ENCODE assay signal across 1 cellular context in genomic region chr11:57543601-57544000, GRCh38.
TF ChIP-seq lines count a peak whose summit lies in the region.

No MANE protein-coding gene starts in this region.

TF ChIP-seq in A549, 52 proteins besides CTCF, POLR2A, EP300 and RAD21:
- TF ChIP-seq CBX8 (IDR thresholded peaks at IDR 0.05) = no peak
- TF ChIP-seq EHMT2 (IDR thresholded peaks at IDR 0.05; ENCODE audit: low read depth) = no peak
- TF ChIP-seq RNF2 (IDR thresholded peaks at IDR 0.05; ENCODE audit: borderline replicate concordance, low read depth) = no peak
- no peak for TF ChIP-seq RCOR1 (IDR thresholded peaks at IDR 0.05; ENCODE audit: low read depth, low read length)
- no peak for TF ChIP-seq HMGXB4 (CRISPR knock-in tag; IDR thresholded peaks at IDR 0.05; ENCODE audit: borderline replicate concordance)
- no peak for TF ChIP-seq CHD2 (IDR thresholded peaks at IDR 0.05; ENCODE audit: low read length, partially characterized antibody)
- no peak for TF ChIP-seq SMC3 (IDR thresholded peaks at IDR 0.05)
